23 cellular contexts compared by ENCODE assay signal in genomic region chr3:187445352-187445751, GRCh38.
A peak's percentile ranks its signal among the peaks of the same experiment; 100 is the strongest.
DNase-seq lines count a peak whose midpoint lies in the region; ATAC-seq, FAIRE-seq and TF ChIP-seq lines count a peak whose summit lies in the region.
"Had no signal": no experiment of that assay in that cellular context is flagged by ENCODE, and none has a peak within 500 bp of the region (broad histone marks: within the 10 kb centered on the region; RNA-seq: fewer than 3 reads in every experiment).

No MANE protein-coding gene starts in this region.

- H3K36me3 ChIP-seq in esophagus muscularis mucosa = no peaks in the 10 kb centered on the region
- H3K36me3 ChIP-seq: BE2C, SJCRH30 had no signal

- H3K27ac Mint-ChIP-seq in activated T-helper 17 cell treated with anti-CD3 and anti-CD28 coated beads, Interleukin-2, amount 50 U/mL, for 72 hours = no peak overlapping the region
- H3K27ac Mint-ChIP-seq: CD4-positive, CD25-positive, alpha-beta regulatory T cell; GM23338 had no signal

- no peak overlapping the region for H3K4me3 Mint-ChIP-seq in activated T-helper 17 cell treated with anti-CD3 and anti-CD28 coated beads, Interleukin-2, amount 50 U/mL, for 72 hours
- H3K4me3 Mint-ChIP-seq: CD4-positive, CD25-positive, alpha-beta regulatory T cell; GM23338 had no signal

- H3K27ac ChIP-seq in esophagus muscularis mucosa (replicated peaks in 1 of 4) = no peak overlapping the region
- H3K27ac ChIP-seq: SJCRH30 had no signal

- H3K36me3 Mint-ChIP-seq in activated T-helper 17 cell treated with anti-CD3 and anti-CD28 coated beads, Interleukin-2, amount 50 U/mL, for 72 hours (ENCODE audit: low read depth) = no peaks in the 10 kb centered on the region
- H3K36me3 Mint-ChIP-seq: CD4-positive, CD25-positive, alpha-beta regulatory T cell had no signal

- TF ChIP-seq CTCF in esophagus muscularis mucosa (IDR thresholded peaks at IDR 0.05) (no peak), D721Med (IDR thresholded peaks at IDR 0.05; ENCODE audit: insufficient read depth, missing control alignments) (no peak)

- intact Hi-C loops in esophagus muscularis mucosa (cut with DNase I) = no loop called here

- DNase-seq in NCI-H2081 (lab: John Stamatoyannopoulos, UW) (peak; percentile 36 to 50), NCI-H2081 treated with DMSO at 0.1 percent for 48 hours (lab: John Stamatoyannopoulos, UW) (no peak), esophagus muscularis mucosa (ENCODE audit: extremely low spot score) (peak; percentile 75), nucleus accumbens (lab: John Stamatoyannopoulos, UW) (peak in 31 of 56 donors; percentile 1 to 62 (median 20)), D721Med (ENCODE audit: insufficient read length, low spot score) (no peak)
- DNase-seq in activated CD8-positive, alpha-beta memory T cell treated with anti-CD3 and anti-CD28 coated beads, Interleukin-2, amount 50 U/mL, for 48 hours = no peak
- DNase-seq: 8988T; BE2C; CD4-positive, CD25-positive, alpha-beta regulatory T cell; COR-L47; DMS53; EL; MM.1S; NCI-H1092; NCI-H1694 treated with DMSO at 0.1 percent for 48 hours; NCI-H2171 treated with DMSO at 0.1 percent for 48 hours; NCI-H510A; PC-3; SJCRH30 had no signal

- FAIRE-seq in D721Med (lab: Jason Lieb, UNC) = no peak
- FAIRE-seq: GM12878 had no signal

- TF ChIP-seq POLR2A in esophagus muscularis mucosa (IDR thresholded peaks at IDR 0.05; ENCODE audit: low read depth) = no peak

- peaks cover 0 to 4% (median 0%) of the 10 kb centered on the region in 4 donors for H3K9me3 ChIP-seq in esophagus muscularis mucosa
- H3K9me3 ChIP-seq: BE2C, SJCRH30 had no signal

- TF ChIP-seq EP300 in esophagus muscularis mucosa (IDR thresholded peaks at IDR 0.05) = no peak

- WGBS in esophagus muscularis mucosa = 89% methylated on average over 2 of the region's 2 CpGs

- H3K9me3 Mint-ChIP-seq in activated T-helper 17 cell treated with anti-CD3 and anti-CD28 coated beads, Interleukin-2, amount 50 U/mL, for 72 hours = no peaks in the 10 kb centered on the region
- H3K9me3 Mint-ChIP-seq: CD4-positive, CD25-positive, alpha-beta regulatory T cell; GM23338 had no signal

- no peaks in the 10 kb centered on the region for H3K4me1 Mint-ChIP-seq in activated T-helper 17 cell treated with anti-CD3 and anti-CD28 coated beads, Interleukin-2, amount 50 U/mL, for 72 hours
- H3K4me1 Mint-ChIP-seq: CD4-positive, CD25-positive, alpha-beta regulatory T cell had no signal

- no peak for ATAC-seq in activated T-helper 17 cell treated with anti-CD3 and anti-CD28 coated beads, Interleukin-2, amount 50 U/mL, for 72 hours (replicated peaks)
- no peak for ATAC-seq in GM21447 (IDR thresholded peaks at IDR 0.05; ENCODE audit: unreplicated experiment)
- ATAC-seq: GM12878, GM23338, PC-3 had no signal

- H3K4me3 ChIP-seq in esophagus muscularis mucosa = no peak overlapping the region
- H3K4me3 ChIP-seq: GM12878, GM23338, SJCRH30 had no signal

- no peaks in the 10 kb centered on the region for H3K27me3 Mint-ChIP-seq in activated T-helper 17 cell treated with anti-CD3 and anti-CD28 coated beads, Interleukin-2, amount 50 U/mL, for 72 hours
- H3K27me3 Mint-ChIP-seq: CD4-positive, CD25-positive, alpha-beta regulatory T cell had no signal

- no peaks in the 10 kb centered on the region for H3K4me1 ChIP-seq in esophagus muscularis mucosa
- H3K4me1 ChIP-seq: BE2C, SJCRH30 had no signal

- H3K27me3 ChIP-seq in esophagus muscularis mucosa = no peaks in the 10 kb centered on the region
- H3K27me3 ChIP-seq: SJCRH30 had no signal

Comparison
In these comparisons a context has a peak if more than half of its experiments do, and no peak if none do; other contexts are left out.
1. DNase-seq: peak in NCI-H2081 (2 of 2), esophagus muscularis mucosa (single experiment) and nucleus accumbens (31 of 56); none in NCI-H2081 treated with DMSO at 0.1 percent for 48 hours (single experiment), D721Med (single experiment) and activated CD8-positive, alpha-beta memory T cell treated with anti-CD3 and anti-CD28 coated beads, Interleukin-2, amount 50 U/mL, for 48 hours (single experiment).